In the genomic region with DNA sequence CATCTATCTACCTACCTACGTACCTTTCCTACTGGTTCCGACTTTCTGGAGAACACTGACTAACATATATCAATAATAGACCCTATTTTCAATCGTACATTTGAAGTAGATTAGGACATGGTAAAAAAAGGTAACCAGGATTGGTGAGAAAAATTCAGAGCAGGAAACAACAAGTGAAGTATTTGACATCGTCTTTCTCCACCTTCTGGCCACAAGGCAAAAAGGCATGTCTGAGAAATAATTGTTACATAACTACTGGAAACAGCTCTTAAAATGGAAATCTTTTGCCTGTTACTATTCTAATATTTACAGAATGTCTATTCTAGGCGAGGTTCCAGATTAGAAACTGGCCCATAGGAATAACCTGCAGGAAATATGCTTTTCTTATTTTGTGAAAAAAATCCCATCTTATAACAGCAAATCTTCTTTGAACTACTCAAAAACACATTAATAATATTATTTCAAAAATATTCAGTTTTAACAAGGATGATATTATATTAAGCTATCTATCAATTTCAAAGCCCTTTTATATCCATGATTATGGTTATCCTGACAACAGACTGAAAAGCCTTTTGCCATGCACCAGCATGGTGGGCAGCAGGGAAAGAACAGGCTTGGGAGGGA, we compare ENCODE assay signal across 8 cellular contexts.
DNase-seq lines count a peak whose midpoint lies in the region; ATAC-seq and TF ChIP-seq lines count a peak whose summit lies in the region.

No MANE protein-coding gene starts in this region.

- no peak overlapping the region for H3K4me3 ChIP-seq in AG04449 (ENCODE audit: low read depth, low read length)
- H3K4me3 ChIP-seq in GM12865 (ENCODE audit: low read depth, low read length), result no peak overlapping the region
- no peak overlapping the region for H3K4me3 ChIP-seq in right atrium auricular region

- no peaks in the 10 kb centered on the region for H3K27me3 Mint-ChIP-seq in activated CD4-positive, alpha-beta memory T cell treated with anti-CD3 and anti-CD28 coated beads for 36 hours

- no peaks in the 10 kb centered on the region for H3K36me3 Mint-ChIP-seq in activated CD4-positive, alpha-beta memory T cell treated with anti-CD3 and anti-CD28 coated beads for 36 hours

- ATAC-seq in HG03159 (IDR thresholded peaks at IDR 0.05; ENCODE audit: unreplicated experiment) (no peak), GM19467 (IDR thresholded peaks at IDR 0.05; ENCODE audit: unreplicated experiment) (no peak)

- no peaks in the 10 kb centered on the region for H3K36me3 ChIP-seq in right atrium auricular region

- H3K27ac ChIP-seq in right atrium auricular region, result peak overlapping the region; percentile 23 to 39

- H3K9me3 Mint-ChIP-seq in activated CD4-positive, alpha-beta memory T cell treated with anti-CD3 and anti-CD28 coated beads for 36 hours, result no peaks in the 10 kb centered on the region

- H3K4me3 Mint-ChIP-seq in activated CD4-positive, alpha-beta memory T cell treated with anti-CD3 and anti-CD28 coated beads for 36 hours, result no peak overlapping the region

- peaks cover 0 to 49% of the 10 kb centered on the region in 2 donors for H3K4me1 ChIP-seq in right atrium auricular region

- H3K27me3 ChIP-seq in right atrium auricular region, result no peaks in the 10 kb centered on the region

- intact Hi-C loops in activated CD4-positive, alpha-beta memory T cell treated with anti-CD3 and anti-CD28 coated beads for 36 hours (cut with micrococcal nuclease), result loop anchor here (1.0 to 10.0 kb wide), 4 partner anchors 189 to 1936 kb away; no protein-coding TSS in a partner anchor

- POLR2A ChIA-PET in AG04449 (lab: Yijun Ruan, JAX), result no interaction called here
- POLR2A ChIA-PET in activated CD4-positive, alpha-beta memory T cell treated with anti-CD3 and anti-CD28 coated beads for 36 hours (lab: Charles Lee), result no interaction called here

- no peak for DNase-seq in AG04449 (ENCODE audit: low read depth, low spot score)
- DNase-seq in GM12865 (ENCODE audit: low read depth), result peak; percentile 57
- DNase-seq in NCI-H128 (lab: John Stamatoyannopoulos, UW; ENCODE audit: unreplicated experiment), result peak; percentile 6
- peak; percentile 34 for DNase-seq in activated CD4-positive, alpha-beta memory T cell treated with anti-CD3 and anti-CD28 coated beads for 36 hours
- DNase-seq in right atrium auricular region (ENCODE audit: low spot score), result no peak
- DNase-seq in stromal cell of bone marrow (ENCODE audit: low read depth), result peak; percentile 41

- no peaks in the 10 kb centered on the region for H3K9me3 ChIP-seq in right atrium auricular region

- CTCF ChIA-PET in AG04449 (lab: Yijun Ruan, JAX), result interaction anchor here (0.9 to 7.3 kb wide), 9 partner anchors 8 to 480 kb away, joined by 3 to 50 read pairs (median 5); no protein-coding TSS in a partner anchor
- CTCF ChIA-PET in activated CD4-positive, alpha-beta memory T cell treated with anti-CD3 and anti-CD28 coated beads for 36 hours (lab: Charles Lee), result interaction anchor here (0.6 to 5.9 kb wide), 39 partner anchors 8 to 1935 kb away, joined by 3 to 84 read pairs (median 4); a partner anchor contains a TSS

- H3K27ac Mint-ChIP-seq in activated CD4-positive, alpha-beta memory T cell treated with anti-CD3 and anti-CD28 coated beads for 36 hours, result no peak overlapping the region

- peak; percentile 41 for TF ChIP-seq CTCF in AG04449 (IDR thresholded peaks at IDR 0.05; ENCODE audit: insufficient read depth, low read length, missing control alignments)
- peak; percentile 59 for TF ChIP-seq CTCF in GM12865 (IDR thresholded peaks at IDR 0.05; ENCODE audit: insufficient read depth, low read depth, low read length, missing control alignments)
- peak; percentile 44 to 91 for TF ChIP-seq CTCF in right atrium auricular region (IDR thresholded peaks at IDR 0.05)

- no peaks in the 10 kb centered on the region for H3K4me1 Mint-ChIP-seq in activated CD4-positive, alpha-beta memory T cell treated with anti-CD3 and anti-CD28 coated beads for 36 hours (ENCODE audit: low read depth)

Comparison
In these comparisons a context has a peak if more than half of its experiments do, and no peak if none do; other contexts are left out.
1. DNase-seq: peak in GM12865 (single experiment), NCI-H128 (single experiment), activated CD4-positive, alpha-beta memory T cell treated with anti-CD3 and anti-CD28 coated beads for 36 hours (single experiment) and stromal cell of bone marrow (single experiment); none in AG04449 (single experiment) and right atrium auricular region (single experiment).
2. Peak in every context shown above with its lines, with median percentiles within 50 percentile points of each other: CTCF ChIP-seq.